ENCODE assay signal across 9 cellular contexts in the genomic region with DNA sequence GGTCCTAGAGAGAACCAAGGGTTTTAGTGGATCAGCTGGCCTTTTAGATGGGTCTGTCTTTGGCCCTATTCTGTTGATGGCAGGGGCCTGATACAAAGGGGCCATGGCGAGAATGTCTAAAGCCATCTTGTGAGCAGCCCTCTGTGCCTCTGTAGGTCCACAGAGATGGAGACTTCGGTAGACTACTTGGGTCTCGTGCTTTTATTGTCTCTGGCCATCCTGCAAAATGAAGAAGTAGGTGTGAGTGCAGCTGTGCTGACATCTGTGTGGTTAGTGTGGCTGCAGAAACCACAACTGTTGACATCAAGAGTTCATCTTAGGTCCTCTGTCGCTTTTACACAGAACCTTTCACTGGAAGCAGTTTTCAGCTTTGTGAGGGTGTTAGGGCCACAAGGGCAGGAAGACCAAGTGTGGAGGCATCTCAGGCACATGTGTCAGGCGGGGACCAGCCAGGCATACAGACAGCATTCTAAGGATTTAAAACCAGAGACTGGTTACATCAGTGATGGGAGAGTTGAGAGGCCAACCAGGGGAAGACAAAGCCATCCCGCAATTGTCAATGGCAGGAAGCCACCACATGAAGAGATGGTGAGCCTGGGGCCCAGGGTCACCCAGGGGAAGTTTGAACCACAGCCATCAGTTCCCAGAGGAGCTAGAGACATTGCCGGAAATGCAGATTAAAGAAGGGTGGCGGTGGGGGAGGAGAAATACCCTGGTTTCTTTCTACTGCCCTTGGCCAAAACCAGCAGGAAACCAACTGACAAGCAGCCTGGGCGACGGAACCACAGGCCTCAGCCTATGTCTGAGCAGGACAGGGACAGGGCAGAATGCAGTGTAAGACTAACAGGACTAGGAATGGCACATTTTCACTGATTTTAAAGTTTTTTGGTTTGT. TPM values are rescaled to one million over a fixed set of nuclear protein-coding genes. Genes with fewer than 3 reads are reported as not detected.
DNase-seq lines count a peak whose midpoint lies in the region; ATAC-seq and TF ChIP-seq lines count a peak whose summit lies in the region.
"Had no signal": no experiment of that assay in that cellular context is flagged by ENCODE, and none has a peak within 500 bp of the region (broad histone marks: within the 10 kb centered on the region; RNA-seq: fewer than 3 reads in every experiment).

No MANE protein-coding gene starts in this region.

- peak overlapping the region; percentile 26 to 83 (median 70) for H3K27ac ChIP-seq in Peyer's patch
- no peak overlapping the region for H3K27ac ChIP-seq in prostate gland

- WGBS in prostate gland, result 77% methylated on average over 10 of the region's 10 CpGs

- intact Hi-C loops in activated naive CD4-positive, alpha-beta T cell treated with anti-CD3 and anti-CD28 coated beads for 36 hours (cut with micrococcal nuclease), result loop anchor here (1.0 to 2.0 kb wide), 5 partner anchors 13 to 754 kb away; a partner anchor contains a TSS
- intact Hi-C loops in prostate gland (cut with DNase I), result no loop called here

- peak overlapping the region in 1 of 4 donors; percentile 0 for H3K4me3 ChIP-seq in Peyer's patch
- no peak overlapping the region for H3K4me3 ChIP-seq in prostate gland

- no peaks in the 10 kb centered on the region for H3K27me3 Mint-ChIP-seq in activated naive CD4-positive, alpha-beta T cell treated with anti-CD3 and anti-CD28 coated beads for 36 hours (ENCODE audit: low read depth)

- TF ChIP-seq POLR2A in Peyer's patch (IDR thresholded peaks at IDR 0.05), result no peak
- TF ChIP-seq POLR2A in prostate gland (IDR thresholded peaks at IDR 0.05), result no peak

- no peaks in the 10 kb centered on the region for H3K9me3 Mint-ChIP-seq in activated naive CD4-positive, alpha-beta T cell treated with anti-CD3 and anti-CD28 coated beads for 36 hours
- H3K9me3 Mint-ChIP-seq: neural crest cell had no signal

- ATAC-seq in GM18870 (IDR thresholded peaks at IDR 0.05; ENCODE audit: unreplicated experiment) (peak; percentile 75), HG02870 (IDR thresholded peaks at IDR 0.05; ENCODE audit: unreplicated experiment) (peak; percentile 75)

- H3K9me3 ChIP-seq in Peyer's patch (no peaks in the 10 kb centered on the region), prostate gland (no peaks in the 10 kb centered on the region)

- peak overlapping the region; percentile 95 for H3K27ac Mint-ChIP-seq in activated naive CD4-positive, alpha-beta T cell treated with anti-CD3 and anti-CD28 coated beads for 36 hours

- DNase-seq in Peyer's patch (peak in 2 of 3 donors; percentile 90 to 92), midbrain (lab: John Stamatoyannopoulos, UW) (peak; percentile 25), prostate gland (ENCODE audit: low spot score) (no peak), HEK293T (ENCODE audit: extremely low spot score) (no peak), NCI-H146 (lab: John Stamatoyannopoulos, UW) (no peak)
- DNase-seq in activated naive CD4-positive, alpha-beta T cell treated with anti-CD3 and anti-CD28 coated beads for 36 hours, result peak; percentile 89

- peaks cover 41% of the 10 kb centered on the region for H3K4me1 Mint-ChIP-seq in activated naive CD4-positive, alpha-beta T cell treated with anti-CD3 and anti-CD28 coated beads for 36 hours (ENCODE audit: low read depth)

- peaks cover 0 to 19% (median 10%) of the 10 kb centered on the region in 4 donors for H3K4me1 ChIP-seq in Peyer's patch
- H3K4me1 ChIP-seq in prostate gland (replicated peaks), result no peaks in the 10 kb centered on the region

- TF ChIP-seq CTCF in Peyer's patch (IDR thresholded peaks at IDR 0.05) (no peak), prostate gland (IDR thresholded peaks at IDR 0.05) (no peak)

- CTCF ChIA-PET in activated naive CD4-positive, alpha-beta T cell treated with anti-CD3 and anti-CD28 coated beads for 36 hours (lab: Charles Lee), result interaction anchor here (0.6 to 1.7 kb wide), 9 partner anchors 11 to 105 kb away, joined by 3 to 5 read pairs (median 4); a partner anchor contains a TSS
- CTCF ChIA-PET in HEK293T (lab: Yijun Ruan, JAX), result no interaction called here

- peaks cover 2% of the 10 kb centered on the region for H3K36me3 Mint-ChIP-seq in activated naive CD4-positive, alpha-beta T cell treated with anti-CD3 and anti-CD28 coated beads for 36 hours (ENCODE audit: low read depth)

- H3K27me3 ChIP-seq in Peyer's patch, result no peaks in the 10 kb centered on the region
- H3K27me3 ChIP-seq in prostate gland (replicated peaks; ENCODE audit: insufficient read depth), result no peaks in the 10 kb centered on the region

- H3K36me3 ChIP-seq in Peyer's patch (no peaks in the 10 kb centered on the region), prostate gland (no peaks in the 10 kb centered on the region)

- H3K4me3 Mint-ChIP-seq in activated naive CD4-positive, alpha-beta T cell treated with anti-CD3 and anti-CD28 coated beads for 36 hours, result peak overlapping the region; percentile 34
- H3K4me3 Mint-ChIP-seq: neural crest cell had no signal

- POLR2A ChIA-PET in HEK293T (lab: Yijun Ruan, JAX), result no interaction called here

TF ChIP-seq in HEK293T, 16 proteins besides CTCF, POLR2A, EP300 and RAD21:
- no peak for TF ChIP-seq ARNT (IDR thresholded peaks at IDR 0.05)
- TF ChIP-seq HDGF (IDR thresholded peaks at IDR 0.05; ENCODE audit: borderline replicate concordance), result no peak
- TF ChIP-seq L3MBTL2 (conservative IDR thresholded peaks at IDR 0.05), result no peak
- no peak for TF ChIP-seq CTBP1 (IDR thresholded peaks at IDR 0.05; ENCODE audit: borderline replicate concordance)
- TF ChIP-seq SUZ12 (IDR thresholded peaks at IDR 0.05), result no peak
- no peak for TF ChIP-seq FOXK2 (IDR thresholded peaks at IDR 0.05)
- no peak for TF ChIP-seq FOXM1 (IDR thresholded peaks at IDR 0.05; ENCODE audit: borderline replicate concordance)
- no peak for TF ChIP-seq ELF4 (IDR thresholded peaks at IDR 0.05)
- no peak for TF ChIP-seq ZNF384 (IDR thresholded peaks at IDR 0.05)
- TF ChIP-seq LEF1 (IDR thresholded peaks at IDR 0.05; ENCODE audit: borderline replicate concordance), result no peak
- no peak for TF ChIP-seq NFRKB (IDR thresholded peaks at IDR 0.05)
- TF ChIP-seq SP1 (IDR thresholded peaks at IDR 0.05), result no peak
- TF ChIP-seq TARDBP (IDR thresholded peaks at IDR 0.05), result no peak
- TF ChIP-seq, protein P1, sequence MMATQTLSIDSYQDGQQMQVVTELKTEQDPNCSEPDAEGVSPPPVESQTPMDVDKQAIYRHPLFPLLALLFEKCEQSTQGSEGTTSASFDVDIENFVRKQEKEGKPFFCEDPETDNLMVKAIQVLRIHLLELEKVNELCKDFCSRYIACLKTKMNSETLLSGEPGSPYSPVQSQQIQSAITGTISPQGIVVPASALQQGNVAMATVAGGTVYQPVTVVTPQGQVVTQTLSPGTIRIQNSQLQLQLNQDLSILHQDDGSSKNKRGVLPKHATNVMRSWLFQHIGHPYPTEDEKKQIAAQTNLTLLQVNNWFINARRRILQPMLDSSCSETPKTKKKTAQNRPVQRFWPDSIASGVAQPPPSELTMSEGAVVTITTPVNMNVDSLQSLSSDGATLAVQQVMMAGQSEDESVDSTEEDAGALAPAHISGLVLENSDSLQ (IDR thresholded peaks at IDR 0.05), result no peak
- no peak for TF ChIP-seq BHLHE40 (IDR thresholded peaks at IDR 0.05; ENCODE audit: borderline replicate concordance)
- no peak for TF ChIP-seq FOXA1 (IDR thresholded peaks at IDR 0.05)

RNA-seq across cellular contexts. Expression of a gene that starts 13.0 kb away (rescaled TPM):
- total RNA-seq in Peyer's patch (100 to 1,000 TPM in 3 of 4 donors, 10 to 100 TPM in 1; 66.7 to 199 (median 112) TPM), prostate gland (10 to 100 TPM; 52.6 to 65.3 TPM)
- total RNA-seq in activated naive CD4-positive, alpha-beta T cell treated with anti-CD3 and anti-CD28 coated beads for 36 hours, result 10 to 100 TPM; 47.3 to 49.2 TPM

RNA-seq across cellular contexts. Expression of a gene that starts 22.8 kb away (rescaled TPM):
- total RNA-seq in Peyer's patch (10 to 100 TPM in 3 of 4 donors, 1 to 10 TPM in 1; 5.0 to 36.6 (median 33.4) TPM), prostate gland (10 to 100 TPM; 29.0 to 39.7 TPM)
- total RNA-seq in activated naive CD4-positive, alpha-beta T cell treated with anti-CD3 and anti-CD28 coated beads for 36 hours, result 10 to 100 TPM; 14.0 to 16.1 TPM

RNA-seq across cellular contexts. Expression of a gene that starts 23.0 kb away (rescaled TPM):
- total RNA-seq in Peyer's patch, result 100 to 1,000 TPM in 1 of 4 donors, 10 to 100 TPM in 3; 62.0 to 126 (median 66.5) TPM
- 100 to 1,000 TPM; 114 to 116 TPM for total RNA-seq in activated naive CD4-positive, alpha-beta T cell treated with anti-CD3 and anti-CD28 coated beads for 36 hours
- 100 to 1,000 TPM in 1 of 2 donors, 10 to 100 TPM in 1; 66.3 to 119 TPM for total RNA-seq in prostate gland

RNA-seq across cellular contexts. Expression of a gene that starts 58.8 kb away (rescaled TPM):
- total RNA-seq in Peyer's patch, result not detected
- total RNA-seq in activated naive CD4-positive, alpha-beta T cell treated with anti-CD3 and anti-CD28 coated beads for 36 hours, result 1 to 10 TPM in 1 of 2 experiments, under 1 TPM in 1; 0.57 to 1.3 TPM
- under 1 TPM in 1 of 2 donors, not detected in 1; 0.57 TPM for total RNA-seq in prostate gland
- total RNA-seq: neural crest cell had no signal

Comparison
In these comparisons a context has a peak if more than half of its experiments do, and no peak if none do; other contexts are left out.
1. DNase-seq: peak in Peyer's patch (2 of 3), activated naive CD4-positive, alpha-beta T cell treated with anti-CD3 and anti-CD28 coated beads for 36 hours (single experiment) and midbrain (single experiment); none in prostate gland (single experiment), HEK293T (single experiment) and NCI-H146 (single experiment).
2. H3K27ac ChIP-seq: peak in Peyer's patch (4 of 4); none in prostate gland (0 of 2).